In genomic region chr18:12821408-12821807, GRCh38 we compare ENCODE assay signal across 1 cellular context.
TF ChIP-seq lines count a peak whose summit lies in the region.

No MANE protein-coding gene starts in this region.

TF ChIP-seq in HCT116, 20 proteins besides CTCF, POLR2A, EP300 and RAD21 (continued from another document):
- TF ChIP-seq, protein P1, sequence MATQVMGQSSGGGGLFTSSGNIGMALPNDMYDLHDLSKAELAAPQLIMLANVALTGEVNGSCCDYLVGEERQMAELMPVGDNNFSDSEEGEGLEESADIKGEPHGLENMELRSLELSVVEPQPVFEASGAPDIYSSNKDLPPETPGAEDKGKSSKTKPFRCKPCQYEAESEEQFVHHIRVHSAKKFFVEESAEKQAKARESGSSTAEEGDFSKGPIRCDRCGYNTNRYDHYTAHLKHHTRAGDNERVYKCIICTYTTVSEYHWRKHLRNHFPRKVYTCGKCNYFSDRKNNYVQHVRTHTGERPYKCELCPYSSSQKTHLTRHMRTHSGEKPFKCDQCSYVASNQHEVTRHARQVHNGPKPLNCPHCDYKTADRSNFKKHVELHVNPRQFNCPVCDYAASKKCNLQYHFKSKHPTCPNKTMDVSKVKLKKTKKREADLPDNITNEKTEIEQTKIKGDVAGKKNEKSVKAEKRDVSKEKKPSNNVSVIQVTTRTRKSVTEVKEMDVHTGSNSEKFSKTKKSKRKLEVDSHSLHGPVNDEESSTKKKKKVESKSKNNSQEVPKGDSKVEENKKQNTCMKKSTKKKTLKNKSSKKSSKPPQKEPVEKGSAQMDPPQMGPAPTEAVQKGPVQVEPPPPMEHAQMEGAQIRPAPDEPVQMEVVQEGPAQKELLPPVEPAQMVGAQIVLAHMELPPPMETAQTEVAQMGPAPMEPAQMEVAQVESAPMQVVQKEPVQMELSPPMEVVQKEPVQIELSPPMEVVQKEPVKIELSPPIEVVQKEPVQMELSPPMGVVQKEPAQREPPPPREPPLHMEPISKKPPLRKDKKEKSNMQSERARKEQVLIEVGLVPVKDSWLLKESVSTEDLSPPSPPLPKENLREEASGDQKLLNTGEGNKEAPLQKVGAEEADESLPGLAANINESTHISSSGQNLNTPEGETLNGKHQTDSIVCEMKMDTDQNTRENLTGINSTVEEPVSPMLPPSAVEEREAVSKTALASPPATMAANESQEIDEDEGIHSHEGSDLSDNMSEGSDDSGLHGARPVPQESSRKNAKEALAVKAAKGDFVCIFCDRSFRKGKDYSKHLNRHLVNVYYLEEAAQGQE (IDR thresholded peaks at IDR 0.05; ENCODE audit: low read depth) = no peak
- TF ChIP-seq ZFX (IDR thresholded peaks at IDR 0.05) = no peak
- TF ChIP-seq TCF7L2 (IDR thresholded peaks at IDR 0.05; ENCODE audit: borderline replicate concordance, extremely low read depth, insufficient read depth, insufficient read length) = no peak
- TF ChIP-seq ELF1 (IDR thresholded peaks at IDR 0.05; ENCODE audit: borderline replicate concordance, low read depth) = no peak
- no peak for TF ChIP-seq JUND (IDR thresholded peaks at IDR 0.05)
- TF ChIP-seq, protein P2, sequence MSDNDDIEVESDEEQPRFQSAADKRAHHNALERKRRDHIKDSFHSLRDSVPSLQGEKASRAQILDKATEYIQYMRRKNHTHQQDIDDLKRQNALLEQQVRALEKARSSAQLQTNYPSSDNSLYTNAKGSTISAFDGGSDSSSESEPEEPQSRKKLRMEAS (IDR thresholded peaks at IDR 0.05) = no peak
- TF ChIP-seq CBX3 (IDR thresholded peaks at IDR 0.05; ENCODE audit: low read depth) = no peak
- TF ChIP-seq SP1 (IDR thresholded peaks at IDR 0.05; ENCODE audit: low read depth) = no peak
- no peak for TF ChIP-seq SRF (IDR thresholded peaks at IDR 0.05; ENCODE audit: low read depth)
